20 cellular contexts compared by ENCODE assay signal in genomic region chr6:81214414-81215091, GRCh38.
DNase-seq lines count a peak whose midpoint lies in the region; ATAC-seq, FAIRE-seq and TF ChIP-seq lines count a peak whose summit lies in the region.
"Had no signal": no experiment of that assay in that cellular context is flagged by ENCODE, and none has a peak within 500 bp of the region (broad histone marks: within the 10 kb centered on the region; RNA-seq: fewer than 3 reads in every experiment).

No MANE protein-coding gene starts in this region.

- no peak for TF ChIP-seq EP300 in upper lobe of left lung (IDR thresholded peaks at IDR 0.05)

- no peak for TF ChIP-seq CTCF in lower lobe of right lung (IDR thresholded peaks at IDR 0.05)
- TF ChIP-seq CTCF in upper lobe of left lung (IDR thresholded peaks at IDR 0.05) = no peak

- no peaks in the 10 kb centered on the region for H3K4me1 ChIP-seq in lower lobe of right lung
- H3K4me1 ChIP-seq in upper lobe of left lung = no peaks in the 10 kb centered on the region
- H3K4me1 ChIP-seq: Caco-2 had no signal

- no peak overlapping the region for H3K27ac ChIP-seq in lower lobe of right lung
- H3K27ac ChIP-seq in upper lobe of left lung = no peak overlapping the region
- H3K27ac ChIP-seq: 22Rv1, RWPE1 had no signal

- no peaks in the 10 kb centered on the region for H3K36me3 ChIP-seq in lower lobe of right lung
- no peaks in the 10 kb centered on the region for H3K36me3 ChIP-seq in upper lobe of left lung

- H3K4me3 ChIP-seq in lower lobe of right lung (no peak overlapping the region), upper lobe of left lung (no peak overlapping the region)
- H3K4me3 ChIP-seq: GM12878, K562 had no signal

- TF ChIP-seq POLR2A in upper lobe of left lung (IDR thresholded peaks at IDR 0.05) = no peak

- H3K9me3 ChIP-seq in lower lobe of right lung (no peaks in the 10 kb centered on the region), upper lobe of left lung (peaks cover 0 to 9% (median 0%) of the 10 kb centered on the region in 4 donors)
- H3K9me3 ChIP-seq: Caco-2 had no signal

- ATAC-seq in lower lobe of right lung = peak in 1 of 2 donors; percentile 41
- ATAC-seq in upper lobe of left lung (ENCODE audit: low FRiP score in 2 of 2) = peak; percentile 24 to 46
- ATAC-seq: GM12878, K562, PC-3 had no signal

- H3K27me3 ChIP-seq in lower lobe of right lung (ENCODE audit: low read depth) (no peaks in the 10 kb centered on the region), upper lobe of left lung (no peaks in the 10 kb centered on the region)

- DNase-seq in DMS153 (lab: John Stamatoyannopoulos, UW) (peak; percentile 20), DMS153 treated with DMSO at 0.1 percent for 48 hours (lab: John Stamatoyannopoulos, UW; ENCODE audit: unreplicated experiment) (no peak), SHP77 treated with DMSO at 0.1 percent for 48 hours (lab: John Stamatoyannopoulos, UW) (peak; percentile 86), lower lobe of right lung (peak; percentile 27), upper lobe of left lung (peak in 1 of 2 donors; percentile 59), NCI-H69 (lab: John Stamatoyannopoulos, UW) (no peak), urothelium cell line (ENCODE audit: low spot score) (no peak)
- no peak for DNase-seq in activated CD4-positive, CD25-positive, alpha-beta regulatory T cell treated with anti-CD3 and anti-CD28 coated beads, Interleukin-2, amount 50 U/mL, for 72 hours
- DNase-seq: Caco-2; CD4-positive, CD25-positive, alpha-beta regulatory T cell; GDM1; HCEC 1CT; MV-4-11; NCI-H1417; NCI-H774; PC-3 had no signal

- intact Hi-C loops in lower lobe of right lung (cut with DNase I) = no loop called here

- FAIRE-seq in urothelium cell line (lab: Jason Lieb, UNC) = no peak
- FAIRE-seq: GM12878, K562 had no signal

- WGBS in upper lobe of left lung, 2 donors = 86 to 87% methylated on average over 7 to 14 of the region's 15 CpGs

Comparison
In these comparisons a context has a peak if more than half of its experiments do, and no peak if none do; other contexts are left out.
1. DNase-seq: peak in DMS153 (single experiment), SHP77 treated with DMSO at 0.1 percent for 48 hours (single experiment) and lower lobe of right lung (single experiment); none in DMS153 treated with DMSO at 0.1 percent for 48 hours (single experiment), NCI-H69 (single experiment), urothelium cell line (single experiment) and activated CD4-positive, CD25-positive, alpha-beta regulatory T cell treated with anti-CD3 and anti-CD28 coated beads, Interleukin-2, amount 50 U/mL, for 72 hours (single experiment).